ENCODE assay signal across 21 cellular contexts in the genomic region with DNA sequence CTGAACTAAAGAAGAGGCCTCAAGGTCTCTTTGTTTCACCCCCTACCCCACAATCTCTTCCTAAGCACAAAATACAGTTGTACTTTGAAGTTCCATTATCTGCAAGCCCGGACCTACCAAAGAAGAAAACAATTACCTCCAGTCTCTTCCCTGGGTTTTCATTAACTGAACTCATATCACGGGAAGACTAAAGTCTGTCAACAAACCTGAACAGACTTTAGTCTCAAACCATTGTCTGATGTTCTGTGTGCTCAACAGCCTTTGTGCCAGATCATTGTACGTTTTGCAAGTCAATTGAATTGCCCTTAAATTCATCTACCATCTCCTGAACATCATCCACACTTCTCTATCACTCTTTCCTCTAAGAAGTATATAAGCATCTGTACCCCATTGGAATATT.
DNase-seq lines count a peak whose midpoint lies in the region; ATAC-seq, FAIRE-seq and TF ChIP-seq lines count a peak whose summit lies in the region.
"Had no signal": no experiment of that assay in that cellular context is flagged by ENCODE, and none has a peak within 500 bp of the region (broad histone marks: within the 10 kb centered on the region; RNA-seq: fewer than 3 reads in every experiment).

No MANE protein-coding gene starts in this region.

- TF ChIP-seq RAD21 in HepG2 (CRISPR knock-in tag; IDR thresholded peaks at IDR 0.05) (no peak), IMR-90 (IDR thresholded peaks at IDR 0.05; ENCODE audit: low read length) (no peak)

- no peaks in the 10 kb centered on the region for H3K79me1 ChIP-seq in IMR-90 (ENCODE audit: low read depth in 1 of 2, low read length in 2 of 2)

- H3K4me3 ChIP-seq in HepG2 (replicated peaks in 1 of 3; ENCODE audit: insufficient read depth in 1 of 3, low read depth in 2 of 3, low read length in 3 of 3) (no peak overlapping the region), right lobe of liver (no peak overlapping the region), IMR-90 (ENCODE audit: insufficient read depth, low read depth, low read length) (no peak overlapping the region), kidney (ENCODE audit: low read length in 2 of 2) (no peak overlapping the region)
- H3K4me3 ChIP-seq in naive thymus-derived CD4-positive, alpha-beta T cell (ENCODE audit: low read length): no peak overlapping the region
- H3K4me3 ChIP-seq: A549; BLaER1 treated with 17β-estradiol and CSF1 and Interleukin-3, amounts not matched to agents 10 nM and 100 nM; GM12878 had no signal

- TF ChIP-seq POLR2A in HepG2 (IDR thresholded peaks at IDR 0.05; ENCODE audit: insufficient read depth in 1 of 2, low read depth in 2 of 2, low read length in 2 of 2) (no peak), right lobe of liver (IDR thresholded peaks at IDR 0.05) (no peak), IMR-90 (IDR thresholded peaks at IDR 0.05; ENCODE audit: low read depth, low read length) (no peak)

- peak overlapping the region; percentile 29; the same call in 1 of the 2 replicates for H2BK120ac ChIP-seq in IMR-90 (ENCODE audit: low read depth, low read length)

- H2AFZ ChIP-seq in HepG2 (ENCODE audit: low read length): no peak overlapping the region
- no peak overlapping the region for H2AFZ ChIP-seq in IMR-90 (replicated peaks; ENCODE audit: low read length, poor library complexity)

- no peaks in the 10 kb centered on the region for H3K36me3 Mint-ChIP-seq in naive thymus-derived CD4-positive, alpha-beta T cell
- H3K36me3 Mint-ChIP-seq: CD8-positive, alpha-beta T cell had no signal

- H3K9ac ChIP-seq in HepG2 (ENCODE audit: insufficient read depth, low read depth, low read length) (no peak overlapping the region), IMR-90 (ENCODE audit: low read depth, low read length) (no peak overlapping the region), kidney (ENCODE audit: low read length in 2 of 2) (no peak overlapping the region)
- H3K9ac ChIP-seq: BLaER1 treated with 17β-estradiol and CSF1 and Interleukin-3, amounts not matched to agents 10 nM and 100 nM had no signal

- H3K36me3 ChIP-seq in HepG2 (replicated peaks in 1 of 2; ENCODE audit: control insufficient read depth in 1 of 2, insufficient read depth in 2 of 2, low read length in 2 of 2): no peaks in the 10 kb centered on the region
- no peaks in the 10 kb centered on the region for H3K36me3 ChIP-seq in right lobe of liver
- H3K36me3 ChIP-seq in IMR-90 (ENCODE audit: control insufficient read depth, insufficient read depth, low read length): no peaks in the 10 kb centered on the region
- H3K36me3 ChIP-seq in naive thymus-derived CD4-positive, alpha-beta T cell (ENCODE audit: control insufficient read depth in 2 of 3, insufficient read depth in 3 of 3, low read length in 3 of 3): no peaks in the 10 kb centered on the region
- H3K36me3 ChIP-seq in kidney (ENCODE audit: control insufficient read depth in 1 of 2, insufficient read depth in 2 of 2, low read length in 2 of 2): no peaks in the 10 kb centered on the region
- H3K36me3 ChIP-seq: BLaER1 treated with 17β-estradiol and CSF1 and Interleukin-3, amounts not matched to agents 10 nM and 100 nM had no signal

- no peak overlapping the region for H3K56ac ChIP-seq in IMR-90 (ENCODE audit: extremely low read depth, insufficient read depth, low read length)

- no peak overlapping the region for H3K23ac ChIP-seq in IMR-90 (ENCODE audit: low read depth, low read length)

- ATAC-seq in HepG2: peak; percentile 63; the same call in 2 of the 3 replicates
- ATAC-seq in right lobe of liver: no peak
- ATAC-seq in IMR-90 (ENCODE audit: low read depth): no peak
- no peak for ATAC-seq in naive thymus-derived CD4-positive, alpha-beta T cell
- ATAC-seq: A549; CD8-positive, alpha-beta T cell; GM12878 had no signal

- no peak overlapping the region for H2BK15ac ChIP-seq in IMR-90 (ENCODE audit: low read depth, low read length)

- H3K4me1 ChIP-seq in HepG2 (ENCODE audit: insufficient read depth, low read length): peaks cover 8% of the 10 kb centered on the region; the same call in 1 of the 2 replicates
- H3K4me1 ChIP-seq in right lobe of liver: no peaks in the 10 kb centered on the region
- H3K4me1 ChIP-seq in IMR-90 (ENCODE audit: control insufficient read depth, insufficient read depth, low read length): no peaks in the 10 kb centered on the region
- H3K4me1 ChIP-seq in naive thymus-derived CD4-positive, alpha-beta T cell (ENCODE audit: control insufficient read depth in 2 of 2, insufficient read depth in 2 of 2, low read length in 2 of 2): no peaks in the 10 kb centered on the region
- H3K4me1 ChIP-seq in kidney (ENCODE audit: control insufficient read depth in 1 of 2, insufficient read depth in 1 of 2, low read depth in 1 of 2, low read length in 2 of 2): no peaks in the 10 kb centered on the region
- H3K4me1 ChIP-seq: A549; BLaER1 treated with 17β-estradiol and CSF1 and Interleukin-3, amounts not matched to agents 10 nM and 100 nM; Caco-2 had no signal

- no peak overlapping the region for H3K4ac ChIP-seq in IMR-90 (ENCODE audit: low read depth, low read length)

- H3K4me3 Mint-ChIP-seq in naive thymus-derived CD4-positive, alpha-beta T cell: no peak overlapping the region
- H3K4me3 Mint-ChIP-seq: B cell; CD4-positive, alpha-beta T cell; CD8-positive, alpha-beta T cell had no signal

- TF ChIP-seq CTCF in HepG2 (CRISPR knock-in tag; IDR thresholded peaks at IDR 0.05) (no peak), right lobe of liver (IDR thresholded peaks at IDR 0.05) (no peak), IMR-90 (conservative IDR thresholded peaks at IDR 0.05; ENCODE audit: low read depth, low read length) (no peak), kidney (IDR thresholded peaks at IDR 0.05; ENCODE audit: borderline replicate concordance, extremely low read depth, insufficient read depth) (no peak)

- no peak overlapping the region for H2BK5ac ChIP-seq in IMR-90 (ENCODE audit: low read depth, low read length, poor library complexity, severe bottlenecking)

- FAIRE-seq in HepG2 (lab: Jason Lieb, UNC) (peak; percentile 15), kidney (lab: Jason Lieb, UNC) (no peak)
- FAIRE-seq: A549, D721Med, GM12878, GM12892, GM18507 had no signal

- dilution Hi-C loops in IMR-90 (cut with HindIII; ENCODE audit: low sequenced_read_pairs, unreplicated experiment): no loop called here

- H3K27ac ChIP-seq in HepG2 (ENCODE audit: extremely low read length, insufficient read depth, low read length) (no peak overlapping the region), right lobe of liver (no peak overlapping the region), IMR-90 (ENCODE audit: insufficient read depth, low read length) (no peak overlapping the region), kidney (ENCODE audit: low read depth in 2 of 2, low read length in 2 of 2) (no peak overlapping the region)
- H3K27ac ChIP-seq in naive thymus-derived CD4-positive, alpha-beta T cell (ENCODE audit: low read depth, low read length): no peak overlapping the region
- H3K27ac ChIP-seq: 22Rv1; A549; BLaER1 treated with 17β-estradiol and CSF1 and Interleukin-3, amounts not matched to agents 10 nM and 100 nM; C4-2B had no signal

- H3K4me1 Mint-ChIP-seq in naive thymus-derived CD4-positive, alpha-beta T cell: no peaks in the 10 kb centered on the region
- H3K4me1 Mint-ChIP-seq: B cell had no signal

- no peak overlapping the region for H3K18ac ChIP-seq in IMR-90 (ENCODE audit: low read depth, low read length)

- POLR2A ChIA-PET in HepG2 (lab: Yijun Ruan, JAX): no interaction called here
- POLR2A ChIA-PET in IMR-90 (lab: Charles Lee; ENCODE audit: unreplicated experiment): no interaction called here
- POLR2A ChIA-PET in naive thymus-derived CD4-positive, alpha-beta T cell (lab: Charles Lee): no interaction called here

- H3K79me2 ChIP-seq in HepG2 (ENCODE audit: insufficient read depth, low read length): no peaks in the 10 kb centered on the region

- H3K9me1 ChIP-seq in IMR-90 (ENCODE audit: insufficient read depth, low read length): no peaks in the 10 kb centered on the region

- H4K8ac ChIP-seq in IMR-90 (ENCODE audit: low read depth in 2 of 2, low read length in 2 of 2): no peak overlapping the region

- no peak overlapping the region for H3K14ac ChIP-seq in IMR-90 (replicated peaks; ENCODE audit: low read depth, low read length)

- H3K27me3 Mint-ChIP-seq in naive thymus-derived CD4-positive, alpha-beta T cell: no peaks in the 10 kb centered on the region
- H3K27me3 Mint-ChIP-seq: B cell; CD4-positive, alpha-beta T cell had no signal

- peak; percentile 26 for DNase-seq in HepG2 (ENCODE audit: low spot score)
- DNase-seq in right lobe of liver: no peak
- no peak for DNase-seq in IMR-90
- no peak for DNase-seq in naive thymus-derived CD4-positive, alpha-beta T cell
- DNase-seq in kidney: no peak
- DNase-seq: AML-193; Caco-2; Calu3; CD4-positive, alpha-beta T cell; CD8-positive, alpha-beta T cell; DMS79 treated with DMSO at 0.1 percent for 48 hours; GDM1 had no signal

- BruUV-seq in HepG2 (replicated peaks; lab: Mats Ljungman, UMichigan) (no TSS peak), IMR-90 (replicated peaks; lab: Mats Ljungman, UMichigan) (no TSS peak)

- H4K20me1 ChIP-seq in HepG2 (ENCODE audit: insufficient read depth, low read length): no peaks in the 10 kb centered on the region
- H4K20me1 ChIP-seq in IMR-90 (ENCODE audit: insufficient read depth, low read length): no peaks in the 10 kb centered on the region
- H4K20me1 ChIP-seq: BLaER1 treated with 17β-estradiol and CSF1 and Interleukin-3, amounts not matched to agents 10 nM and 100 nM had no signal

- intact Hi-C loops in HepG2 (cut with micrococcal nuclease; ENCODE audit: unreplicated experiment) (no loop called here), right lobe of liver (cut with DNase I) (no loop called here), IMR-90 (cut with micrococcal nuclease) (loop anchor here (10.0 kb wide), 1 partner anchor 236 kb away; no protein-coding TSS in a partner anchor), kidney (cut with DNase I) (no loop called here)
- intact Hi-C loops in naive thymus-derived CD4-positive, alpha-beta T cell (cut with micrococcal nuclease): no loop called here

- 0% methylated on average over 3 of the region's 3 CpGs for WGBS in HepG2 (ENCODE audit: low lambda C conversion rate)
- 5% methylated on average over 3 of the region's 3 CpGs for WGBS in right lobe of liver (ENCODE audit: insufficient coverage, low coverage, low lambda C conversion rate, missing lambda C conversion rate)
- 92% methylated on average over 2 of the region's 3 CpGs; no CpG with 5 or more reads in 1 of the 2 experiments for WGBS in IMR-90 (ENCODE audit: extremely low coverage in 2 of 2, insufficient read length in 1 of 2), 2 experiments

- no peak overlapping the region for H4K5ac ChIP-seq in IMR-90 (ENCODE audit: low read depth, low read length)

- in situ Hi-C loops in HepG2 (cut with HindIII; ENCODE audit: extremely low pct_ligation_motif_present, low pct_unique_long_range_greater_than_20kb) (no loop called here), IMR-90 (cut with MboI; ENCODE audit: low sequenced_read_pairs) (no loop called here)

- no peak overlapping the region for H2AK9ac ChIP-seq in IMR-90 (replicated peaks; ENCODE audit: low read depth, low read length, poor library complexity)

- no peak overlapping the region for H4K91ac ChIP-seq in IMR-90 (ENCODE audit: insufficient read depth, low read depth, low read length)

- no peak overlapping the region for H2AK5ac ChIP-seq in IMR-90 (ENCODE audit: low read depth, low read length)

- TF ChIP-seq EP300 in HepG2 (IDR thresholded peaks at IDR 0.05; ENCODE audit: low read depth in 2 of 2, low read length in 2 of 2) (no peak), HepG2 (CRISPR knock-in tag; IDR thresholded peaks at IDR 0.05; ENCODE audit: borderline replicate concordance) (no peak)

- CTCF ChIA-PET in HepG2 (lab: Yijun Ruan, JAX; ENCODE audit: low intra/inter-chr PET ratio, low total read pairs): no interaction called here
- CTCF ChIA-PET in IMR-90 (lab: Yijun Ruan, JAX): no interaction called here
- CTCF ChIA-PET in naive thymus-derived CD4-positive, alpha-beta T cell (lab: Charles Lee): no interaction called here

- H2BK20ac ChIP-seq in IMR-90 (ENCODE audit: low read depth, low read length): no peak overlapping the region

- H3K27me3 ChIP-seq in HepG2 (ENCODE audit: control insufficient read depth in 1 of 2, insufficient read depth in 2 of 2, low read length in 2 of 2) (no peaks in the 10 kb centered on the region; a peak in 1 of 5 replicates), right lobe of liver (no peaks in the 10 kb centered on the region), IMR-90 (ENCODE audit: control insufficient read depth, insufficient read depth, low read length) (no peaks in the 10 kb centered on the region)
- no peaks in the 10 kb centered on the region for H3K27me3 ChIP-seq in naive thymus-derived CD4-positive, alpha-beta T cell (ENCODE audit: control insufficient read depth in 2 of 2, insufficient read depth in 2 of 2, low read length in 2 of 2)
- H3K27me3 ChIP-seq: BLaER1 treated with 17β-estradiol and CSF1 and Interleukin-3, amounts not matched to agents 10 nM and 100 nM had no signal

- H3K4me2 ChIP-seq in HepG2 (ENCODE audit: low read depth, low read length) (no peak overlapping the region), IMR-90 (ENCODE audit: low read depth, low read length) (no peak overlapping the region)
- H3K4me2 ChIP-seq: A549; BLaER1 treated with 17β-estradiol and CSF1 and Interleukin-3, amounts not matched to agents 10 nM and 100 nM had no signal

- H3K9me3 ChIP-seq in HepG2 (ENCODE audit: low read length) (no peaks in the 10 kb centered on the region), right lobe of liver (no peaks in the 10 kb centered on the region), IMR-90 (ENCODE audit: control insufficient read depth, insufficient read depth, low read length) (no peaks in the 10 kb centered on the region), kidney (ENCODE audit: control insufficient read depth in 1 of 2, low read length in 2 of 2) (no peaks in the 10 kb centered on the region)
- H3K9me3 ChIP-seq in naive thymus-derived CD4-positive, alpha-beta T cell (ENCODE audit: control insufficient read depth in 2 of 3, low read length in 3 of 3): no peaks in the 10 kb centered on the region
- H3K9me3 ChIP-seq: A549; BLaER1 treated with 17β-estradiol and CSF1 and Interleukin-3, amounts not matched to agents 10 nM and 100 nM; Caco-2 had no signal

- no peak overlapping the region for H3K27ac Mint-ChIP-seq in naive thymus-derived CD4-positive, alpha-beta T cell
- H3K27ac Mint-ChIP-seq: B cell; CD4-positive, alpha-beta T cell; CD8-positive, alpha-beta T cell had no signal

- peaks cover 6 to 35% (median 12%) of the 10 kb centered on the region in 11 donors for H3K9me3 Mint-ChIP-seq in naive thymus-derived CD4-positive, alpha-beta T cell
